1 cellular context compared by ENCODE assay signal in genomic region chr5:79020861-79021561, GRCh38.
TF ChIP-seq lines count a peak whose summit lies in the region.

No MANE protein-coding gene starts in this region.

TF ChIP-seq in HCT116, 20 proteins besides CTCF, POLR2A, EP300 and RAD21 (continued from another document):
- TF ChIP-seq POLR2AphosphoS5 (IDR thresholded peaks at IDR 0.05; ENCODE audit: low read depth, low read length) (no peak), EGR1 (IDR thresholded peaks at IDR 0.05; ENCODE audit: low read depth) (no peak)
